In genomic region chr21:44626262-44626661, GRCh38 we compare ENCODE assay signal across 23 cellular contexts. TPM values are rescaled to one million over a fixed set of nuclear protein-coding genes. Genes with fewer than 3 reads are reported as not detected.
DNase-seq lines count a peak whose midpoint lies in the region; ATAC-seq and TF ChIP-seq lines count a peak whose summit lies in the region.
"Had no signal": no experiment of that assay in that cellular context is flagged by ENCODE, and none has a peak within 500 bp of the region (broad histone marks: within the 10 kb centered on the region; RNA-seq: fewer than 3 reads in every experiment).

No MANE protein-coding gene starts in this region.

- H3K9ac ChIP-seq in DND-41 (ENCODE audit: low read depth, low read length) (no peak overlapping the region), endodermal cell (ENCODE audit: extremely low read depth, low read length, poor library complexity, severe bottlenecking) (no peak overlapping the region)
- H3K9ac ChIP-seq: GM23248 had no signal

- H3K27ac Mint-ChIP-seq in endodermal cell, result no peak overlapping the region
- no peak overlapping the region for H3K27ac Mint-ChIP-seq in osteocyte (ENCODE audit: unreplicated experiment)
- H3K27ac Mint-ChIP-seq in endothelial cell (ENCODE audit: unreplicated experiment), result no peak overlapping the region
- H3K27ac Mint-ChIP-seq: CD4-positive, alpha-beta T cell had no signal

- H3K27me3 Mint-ChIP-seq in endodermal cell (ENCODE audit: insufficient read depth), result peaks cover 1% of the 10 kb centered on the region
- no peaks in the 10 kb centered on the region for H3K27me3 Mint-ChIP-seq in osteocyte (ENCODE audit: unreplicated experiment)
- peaks cover 7% of the 10 kb centered on the region for H3K27me3 Mint-ChIP-seq in endothelial cell (ENCODE audit: unreplicated experiment)
- H3K27me3 Mint-ChIP-seq: CD4-positive, alpha-beta T cell had no signal

- H3K9me3 Mint-ChIP-seq in endodermal cell (peaks cover 41% of the 10 kb centered on the region), osteocyte (ENCODE audit: unreplicated experiment) (peaks cover 41% of the 10 kb centered on the region), endothelial cell (ENCODE audit: unreplicated experiment) (no peaks in the 10 kb centered on the region)

- H4K20me1 ChIP-seq in DND-41 (ENCODE audit: insufficient read depth, low read length), result no peaks in the 10 kb centered on the region

- H3K4me1 ChIP-seq in DND-41 (ENCODE audit: insufficient read depth, low read length), result no peaks in the 10 kb centered on the region
- no peaks in the 10 kb centered on the region for H3K4me1 ChIP-seq in endodermal cell (ENCODE audit: control insufficient read depth, insufficient read depth, low read length)
- H3K4me1 ChIP-seq: A549, HAP-1 had no signal

- no peak overlapping the region for H3K4me2 ChIP-seq in DND-41 (ENCODE audit: insufficient read depth, low read length)
- H3K4me2 ChIP-seq: A549 had no signal

- TF ChIP-seq CTCF in DND-41 (IDR thresholded peaks at IDR 0.05; ENCODE audit: borderline replicate concordance, extremely low read depth, low read length, poor library complexity, severe bottlenecking) (no peak), endodermal cell (conservative IDR thresholded peaks at IDR 0.05) (no peak), osteocyte (IDR thresholded peaks at IDR 0.05) (no peak), endothelial cell (IDR thresholded peaks at IDR 0.05; ENCODE audit: unreplicated experiment) (no peak)

- no peak overlapping the region for H3K4me3 ChIP-seq in DND-41 (ENCODE audit: low read depth in 1 of 2, low read length in 2 of 2)
- no peak overlapping the region for H3K4me3 ChIP-seq in endodermal cell (ENCODE audit: low read length)
- H3K4me3 ChIP-seq: A549, GM23248, HAP-1, MG63 had no signal

- H3K9me3 ChIP-seq in DND-41 (ENCODE audit: insufficient read depth, low read length, severe bottlenecking) (peaks cover 15% of the 10 kb centered on the region), endodermal cell (ENCODE audit: control insufficient read depth, low read length) (peaks cover 34% of the 10 kb centered on the region)
- H3K9me3 ChIP-seq: HAP-1 had no signal

- H3K36me3 ChIP-seq in DND-41 (ENCODE audit: insufficient read depth, low read length) (no peaks in the 10 kb centered on the region), endodermal cell (ENCODE audit: control insufficient read depth, insufficient read depth, low read length) (no peaks in the 10 kb centered on the region)
- H3K36me3 ChIP-seq: HAP-1, MG63 had no signal

- 83 to 95% methylated on average over 9 to 10 of the region's 10 CpGs for WGBS in endodermal cell (ENCODE audit: insufficient coverage in 1 of 2, insufficient read length in 1 of 2), 2 experiments

- no peaks in the 10 kb centered on the region for H3K4me1 Mint-ChIP-seq in endodermal cell
- no peaks in the 10 kb centered on the region for H3K4me1 Mint-ChIP-seq in osteocyte (ENCODE audit: unreplicated experiment)
- peaks cover 2% of the 10 kb centered on the region for H3K4me1 Mint-ChIP-seq in endothelial cell (ENCODE audit: unreplicated experiment)

- ATAC-seq in DND-41 (ENCODE audit: insufficient read depth, low read depth) (peak; percentile 39; the same call in 1 of the 3 replicates), HG02840 (IDR thresholded peaks at IDR 0.05; ENCODE audit: low FRiP score, unreplicated experiment) (no peak)
- ATAC-seq: A549, PC-3 had no signal

- DNase-seq in activated gamma-delta T cell treated with anti-CD3 and anti-CD28 coated beads, Interleukin-2, amount 50 U/mL, for 16 hours (ENCODE audit: low read depth), result peak; percentile 12
- no peak for DNase-seq in activated gamma-delta T cell (lab: John Stamatoyannopoulos, UW)
- DNase-seq in DND-41, result peak; percentile 10
- DNase-seq in endodermal cell, result peak; percentile 30
- peak; percentile 65 for DNase-seq in osteocyte (ENCODE audit: extremely low spot score, unreplicated experiment)
- DNase-seq in endothelial cell (ENCODE audit: low spot score), result no peak
- no peak for DNase-seq in pons (ENCODE audit: low spot score)
- DNase-seq: CD4-positive, alpha-beta T cell; DMS53; GM23248; Kasumi-1; MG63; NCI-H1048; NCI-H1436; NCI-H1930; NCI-H345; NCI-H524 treated with DMSO at 0.1 percent for 48 hours; PC-3 had no signal

- H3K79me2 ChIP-seq in DND-41 (ENCODE audit: insufficient read depth, low read length), result no peaks in the 10 kb centered on the region

- H3K36me3 Mint-ChIP-seq in endodermal cell (ENCODE audit: low read depth) (no peaks in the 10 kb centered on the region), osteocyte (ENCODE audit: unreplicated experiment) (peaks cover 3% of the 10 kb centered on the region), endothelial cell (ENCODE audit: low read depth, unreplicated experiment) (peaks cover 7% of the 10 kb centered on the region)

- H2AFZ ChIP-seq in DND-41 (ENCODE audit: low read depth, low read length), result no peak overlapping the region
- H2AFZ ChIP-seq: GM23248 had no signal

- H3K27me3 ChIP-seq in DND-41 (ENCODE audit: insufficient read depth, low read length, poor library complexity) (no peaks in the 10 kb centered on the region), endodermal cell (ENCODE audit: control insufficient read depth, insufficient read depth, low read length, poor library complexity, severe bottlenecking) (no peaks in the 10 kb centered on the region)
- H3K27me3 ChIP-seq: MG63 had no signal

- H3K4me3 Mint-ChIP-seq in endodermal cell (no peak overlapping the region), osteocyte (ENCODE audit: unreplicated experiment) (no peak overlapping the region), endothelial cell (ENCODE audit: unreplicated experiment) (no peak overlapping the region)
- H3K4me3 Mint-ChIP-seq: CD4-positive, alpha-beta T cell had no signal

- H3K27ac ChIP-seq in DND-41 (ENCODE audit: low read length) (no peak overlapping the region), endodermal cell (ENCODE audit: low read depth, low read length) (no peak overlapping the region)
- H3K27ac ChIP-seq: A549, GM23248, RWPE1 had no signal

RNA-seq across cellular contexts. Expression of gene KRTAP10-9, which starts 0.6 kb away (rescaled TPM):
- total RNA-seq in endodermal cell (not detected), osteocyte (not detected in 2 replicates), endothelial cell (ENCODE audit: unreplicated experiment) (not detected)
- not detected for polyA plus RNA-seq in endodermal cell (2013, experiment 1 of 2)
- polyA plus RNA-seq in endodermal cell (2013, experiment 2 of 2), result not detected
- total RNA-seq: CD4-positive, alpha-beta T cell; GM23248; PC-3 had no signal
- polyA plus RNA-seq: A549, BJ, GM23248 had no signal

RNA-seq across cellular contexts. Expression of gene KRTAP10-10, which starts 10.9 kb away (rescaled TPM):
- total RNA-seq in endodermal cell (not detected), osteocyte (not detected in 2 replicates), endothelial cell (ENCODE audit: unreplicated experiment) (not detected)
- polyA plus RNA-seq in endodermal cell (2013, experiment 1 of 2), result not detected
- polyA plus RNA-seq in endodermal cell (2013, experiment 2 of 2), result not detected
- total RNA-seq: CD4-positive, alpha-beta T cell; GM23248; PC-3 had no signal
- polyA plus RNA-seq: A549, BJ, GM23248 had no signal

RNA-seq across cellular contexts. Expression of gene KRTAP10-8, which starts 14.4 kb away (rescaled TPM):
- total RNA-seq in endodermal cell, result not detected
- not detected for polyA plus RNA-seq in endodermal cell (2013, experiment 1 of 2)
- not detected for polyA plus RNA-seq in endodermal cell (2013, experiment 2 of 2)
- not detected in 2 replicates for total RNA-seq in osteocyte
- total RNA-seq in endothelial cell (ENCODE audit: unreplicated experiment), result not detected
- total RNA-seq: CD4-positive, alpha-beta T cell; GM23248; PC-3 had no signal
- polyA plus RNA-seq: A549, BJ, GM23248 had no signal

RNA-seq across cellular contexts. Expression of gene KRTAP10-11, which starts 20.0 kb away (rescaled TPM):
- not detected for total RNA-seq in endodermal cell
- not detected for polyA plus RNA-seq in endodermal cell (2013, experiment 1 of 2)
- polyA plus RNA-seq in endodermal cell (2013, experiment 2 of 2), result not detected
- not detected in 2 replicates for total RNA-seq in osteocyte
- total RNA-seq in endothelial cell (ENCODE audit: unreplicated experiment), result not detected
- total RNA-seq: CD4-positive, alpha-beta T cell; GM23248; PC-3 had no signal
- polyA plus RNA-seq: A549, BJ, GM23248 had no signal

RNA-seq across cellular contexts. Expression of gene KRTAP10-7, which starts 25.9 kb away (rescaled TPM):
- total RNA-seq in endodermal cell (not detected), osteocyte (not detected in 2 replicates), endothelial cell (ENCODE audit: unreplicated experiment) (not detected)
- polyA plus RNA-seq in endodermal cell (2013, experiment 1 of 2), result not detected
- not detected for polyA plus RNA-seq in endodermal cell (2013, experiment 2 of 2)
- total RNA-seq: CD4-positive, alpha-beta T cell; GM23248; PC-3 had no signal
- polyA plus RNA-seq: A549, BJ, GM23248 had no signal

Comparison
In these comparisons a context has a peak if more than half of its experiments do, and no peak if none do; other contexts are left out.
1. DNase-seq: peak in activated gamma-delta T cell treated with anti-CD3 and anti-CD28 coated beads, Interleukin-2, amount 50 U/mL, for 16 hours (single experiment), DND-41 (single experiment), endodermal cell (single experiment) and osteocyte (single experiment); none in activated gamma-delta T cell (single experiment), endothelial cell (single experiment) and pons (single experiment).